ENCODE assay signal across 9 cellular contexts in the genomic region with DNA sequence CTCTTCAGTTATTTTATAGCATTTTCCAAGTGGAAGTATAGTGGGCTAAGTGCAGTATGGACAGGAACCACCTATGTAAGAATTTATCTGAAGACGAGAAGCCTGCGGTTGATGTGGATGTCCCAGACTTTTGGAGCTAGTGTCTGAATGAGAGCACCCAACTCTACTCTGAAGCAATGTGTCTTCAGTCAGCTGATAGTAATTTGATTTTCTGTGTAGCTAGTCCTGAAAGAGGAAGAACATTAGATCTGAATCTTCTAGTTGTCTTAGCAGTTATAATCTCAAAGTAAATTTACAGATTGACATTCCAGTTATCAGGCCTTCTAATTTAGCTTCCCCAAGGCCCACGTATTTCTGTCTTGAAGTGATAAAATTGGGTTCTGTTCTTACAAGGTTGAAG. TPM values are rescaled to one million over a fixed set of nuclear protein-coding genes. Genes with fewer than 3 reads are reported as not detected.
A peak's percentile ranks its signal among the peaks of the same experiment; 100 is the strongest.
DNase-seq lines count a peak whose midpoint lies in the region; TF ChIP-seq lines count a peak whose summit lies in the region.
"Had no signal": no experiment of that assay in that cellular context is flagged by ENCODE, and none has a peak within 500 bp of the region (broad histone marks: within the 10 kb centered on the region; RNA-seq: fewer than 3 reads in every experiment).

No MANE protein-coding gene starts in this region.

- H3K9me3 Mint-ChIP-seq in progenitor cell of endocrine pancreas (ENCODE audit: low read depth) = no peaks in the 10 kb centered on the region

- H3K4me1 Mint-ChIP-seq in progenitor cell of endocrine pancreas (ENCODE audit: low read depth) = peaks cover 23% of the 10 kb centered on the region

- peaks cover 20% of the 10 kb centered on the region for H3K4me1 ChIP-seq in SJSA1 (replicated peaks)
- H3K4me1 ChIP-seq: parathyroid adenoma had no signal

- no peaks in the 10 kb centered on the region for H3K27me3 Mint-ChIP-seq in progenitor cell of endocrine pancreas

- peak overlapping the region; percentile 99 for H3K27ac Mint-ChIP-seq in progenitor cell of endocrine pancreas

- TF ChIP-seq CTCF in GM12865 (IDR thresholded peaks at IDR 0.05; ENCODE audit: insufficient read depth, low read depth, low read length, missing control alignments) = no peak
- TF ChIP-seq CTCF in epithelial cell of proximal tubule (conservative IDR thresholded peaks at IDR 0.05; ENCODE audit: low read depth, low read length) = no peak
- no peak for TF ChIP-seq CTCF in progenitor cell of endocrine pancreas (IDR thresholded peaks at IDR 0.05; ENCODE audit: unreplicated experiment)
- TF ChIP-seq CTCF in GM13976 (IDR thresholded peaks at IDR 0.05; ENCODE audit: borderline replicate concordance, control extremely low read depth, extremely low read depth, insufficient read depth, missing control alignments) = no peak

- H3K4me3 ChIP-seq in GM12865 (ENCODE audit: low read depth, low read length) = peak overlapping the region; percentile 98
- peak overlapping the region; percentile 71; the same call in 1 of the 2 replicates for H3K4me3 ChIP-seq in SJSA1
- peak overlapping the region; percentile 90 for H3K4me3 ChIP-seq in epithelial cell of proximal tubule (ENCODE audit: low read depth, low read length)

- H3K27me3 ChIP-seq in SJSA1 (replicated peaks) = no peaks in the 10 kb centered on the region

- H3K36me3 Mint-ChIP-seq in progenitor cell of endocrine pancreas (ENCODE audit: insufficient read depth) = peaks cover 5% of the 10 kb centered on the region

- H3K27ac ChIP-seq in SJSA1 = no peak overlapping the region

- 0 out of 2 replicates have a peak, but pooled peaks cover 4% of the 10 kb centered on the region for H3K36me3 ChIP-seq in SJSA1

- in situ Hi-C loops in GM13976 (cut with MboI; ENCODE audit: low sequenced_read_pairs, unreplicated experiment) = no loop called here

- DNase-seq in GM12865 (ENCODE audit: low read depth) (no peak), SJSA1 (ENCODE audit: low read depth in 1 of 2, low spot score in 2 of 2) (no peak), epithelial cell of proximal tubule (ENCODE audit: low read depth) (no peak), progenitor cell of endocrine pancreas (ENCODE audit: low spot score, unreplicated experiment) (no peak), KG1 (lab: John Stamatoyannopoulos, UW) (no peak), GM13976 (ENCODE audit: low spot score) (no peak)
- DNase-seq in NK-92 treated with Interleukin-12 subunit alpha and Interleukin-12 subunit beta, amount 100 ng/mL, for 24 hours (lab: John Stamatoyannopoulos, UW) = no peak
- DNase-seq in stimulated activated naive CD4-positive, alpha-beta T cell treated with Interleukin-2 at 50 U/mL for 16 hours (lab: John Stamatoyannopoulos, UW) = no peak

- peak overlapping the region; percentile 94 for H3K4me3 Mint-ChIP-seq in progenitor cell of endocrine pancreas (ENCODE audit: low read depth)

- H3K9me3 ChIP-seq in SJSA1 (replicated peaks) = no peaks in the 10 kb centered on the region

RNA-seq across cellular contexts. Expression of a gene that starts 1.4 kb away (rescaled TPM):
- total RNA-seq in SJSA1 (2014; rRNA removed; shearing (Covaris generic)) = 15.4 and 18.6 TPM in 2 replicates
- total RNA-seq in epithelial cell of proximal tubule (20.9 and 25.0 TPM in 2 replicates), progenitor cell of endocrine pancreas (33.8 and 34.1 TPM in 2 replicates)
